ENCODE assay signal across 8 cellular contexts in the genomic region with DNA sequence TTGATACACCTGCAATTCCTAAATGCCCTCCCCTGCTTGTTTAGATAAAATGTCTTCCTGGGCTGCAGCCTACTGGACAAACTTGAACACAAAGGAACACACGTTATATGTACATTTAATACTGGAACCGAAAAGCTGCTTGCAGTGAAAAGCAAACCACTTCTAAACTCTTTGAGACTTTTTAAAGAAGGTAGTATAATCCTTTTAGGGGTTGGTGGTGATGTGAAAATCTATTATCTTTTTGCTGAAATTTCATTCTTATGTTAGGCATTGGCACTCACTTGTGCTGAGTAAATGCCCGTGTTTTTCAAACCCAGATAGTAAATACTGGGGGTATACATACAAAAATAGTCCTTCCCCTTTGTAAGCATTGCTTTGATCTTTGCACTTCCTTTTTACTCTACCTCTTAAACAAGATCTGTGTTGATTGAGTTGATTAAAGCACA. TPM values are rescaled to one million over a fixed set of nuclear protein-coding genes. Genes with fewer than 3 reads are reported as not detected.
A peak's percentile ranks its signal among the peaks of the same experiment; 100 is the strongest.
DNase-seq lines count a peak whose midpoint lies in the region; ATAC-seq and TF ChIP-seq lines count a peak whose summit lies in the region.

No MANE protein-coding gene starts in this region.

- TF ChIP-seq CTCF in BJ (IDR thresholded peaks at IDR 0.05; ENCODE audit: insufficient read depth, low read depth, low read length) = no peak
- no peak for TF ChIP-seq CTCF in HCT116 (IDR thresholded peaks at IDR 0.05 in 2 of 3, conservative IDR thresholded peaks at IDR 0.05 in 1 of 3; ENCODE audit: borderline replicate concordance in 1 of 3, insufficient read depth in 1 of 3, low read depth in 2 of 3, low read length in 2 of 3)

- H3K9ac ChIP-seq in HCT116 (ENCODE audit: low read length) (no peak overlapping the region), mesenchymal stem cell (ENCODE audit: low read length) (peak overlapping the region; percentile 96)

- TF ChIP-seq POLR2A in HCT116 (IDR thresholded peaks at IDR 0.05; ENCODE audit: borderline replicate concordance, extremely low read depth, insufficient read depth, insufficient read length) = no peak

- no peak overlapping the region for H4K8ac ChIP-seq in mesenchymal stem cell (ENCODE audit: low read length)

- TF ChIP-seq RAD21 in HCT116 (IDR thresholded peaks at IDR 0.05; ENCODE audit: low read depth) = no peak

- RAD21 ChIA-PET in HCT116 (lab: Charles Lee; ENCODE audit: low non-redundant PET in 1 of 2, low total read pairs in 2 of 2, uncharacterized antibody in 2 of 2, unreplicated experiment in 2 of 2) = no interaction called here

- H2BK12ac ChIP-seq in mesenchymal stem cell (ENCODE audit: low read length in 2 of 2) = no peak overlapping the region

- H3K4me2 ChIP-seq in HCT116 (ENCODE audit: low read length) = peak overlapping the region; percentile 78
- H3K4me2 ChIP-seq in mesenchymal stem cell (ENCODE audit: low read length, poor library complexity, severe bottlenecking) = no peak overlapping the region

- H2BK5ac ChIP-seq in mesenchymal stem cell (ENCODE audit: low read depth, low read length, poor library complexity, severe bottlenecking) = no peak overlapping the region

- H3K9me3 Mint-ChIP-seq in activated T-helper 17 cell treated with anti-CD3 and anti-CD28 coated beads, Interleukin-2, amount 50 U/mL, for 72 hours = no peaks in the 10 kb centered on the region

- H3K4me3 Mint-ChIP-seq in activated T-helper 17 cell treated with anti-CD3 and anti-CD28 coated beads, Interleukin-2, amount 50 U/mL, for 72 hours = peak overlapping the region; percentile 90

- no peaks in the 10 kb centered on the region for H4K20me1 ChIP-seq in HCT116 (ENCODE audit: insufficient read depth)

- H3K9me3 ChIP-seq in HCT116 (ENCODE audit: control insufficient read depth in 1 of 2, insufficient read depth in 1 of 2, low read depth in 1 of 2, low read length in 2 of 2) (peaks cover 0 to 3% of the 10 kb centered on the region in 2 experiments; a peak in 1 of 4 replicates), mesenchymal stem cell (ENCODE audit: control insufficient read depth, low read length) (no peaks in the 10 kb centered on the region)

- H3K18ac ChIP-seq in mesenchymal stem cell (ENCODE audit: low read depth in 1 of 2, low read length in 2 of 2) = no peak overlapping the region

- no TSS peak for BruUV-seq in HCT116 (replicated peaks; lab: Mats Ljungman, UMichigan)

- CTCF ChIA-PET in BJ (lab: Yijun Ruan, JAX) (no interaction called here), HCT116 (lab: Charles Lee) (no interaction called here)

- H3K23ac ChIP-seq in mesenchymal stem cell (ENCODE audit: low read length in 2 of 2) = no peak overlapping the region

- H2BK120ac ChIP-seq in mesenchymal stem cell (ENCODE audit: low read depth, low read length) = no peak overlapping the region

- H3K27ac ChIP-seq in HCT116 (ENCODE audit: low read depth, low read length) (no peak overlapping the region), mesenchymal stem cell (ENCODE audit: low read length, poor library complexity, severe bottlenecking) (no peak overlapping the region)

- peaks cover 54% of the 10 kb centered on the region for H3K36me3 Mint-ChIP-seq in activated T-helper 17 cell treated with anti-CD3 and anti-CD28 coated beads, Interleukin-2, amount 50 U/mL, for 72 hours (ENCODE audit: low read depth)

- WGBS in mesenchymal stem cell = 77% methylated on average over 3 of the region's 3 CpGs

- no peak overlapping the region for H3K4ac ChIP-seq in mesenchymal stem cell (ENCODE audit: low read depth in 1 of 2, low read length in 2 of 2)

- H3K4me1 ChIP-seq in HCT116 (ENCODE audit: control insufficient read depth in 1 of 2, insufficient read depth in 2 of 2, low read length in 2 of 2) (peaks cover 15 to 26% of the 10 kb centered on the region in 2 experiments), mesenchymal stem cell (ENCODE audit: control insufficient read depth, insufficient read depth, low read depth, low read length) (peaks cover 3% of the 10 kb centered on the region)

- H3K4me3 ChIP-seq in BJ (ENCODE audit: low read depth, low read length) (0 out of 2 replicates have a peak overlapping the region, but pooled peaks have one; percentile 2), HCT116 (replicated peaks in 1 of 2; ENCODE audit: low read depth in 1 of 2, low read length in 2 of 2) (no peak overlapping the region), mesenchymal stem cell (ENCODE audit: insufficient read depth in 1 of 2, low read depth in 1 of 2, low read length in 2 of 2) (peak overlapping the region in 1 of 2 experiments; percentile 93)

- intact Hi-C loops in HCT116 (cut with micrococcal nuclease) (no loop called here), head of caudate nucleus (cut with DNase I) (loop anchor here (5.0 to 10.0 kb wide), 2 partner anchors 111 to 324 kb away; a partner anchor contains a TSS)

- no peaks in the 10 kb centered on the region for H3K9me2 ChIP-seq in HCT116 (ENCODE audit: insufficient read depth)

- no peak overlapping the region for H4K91ac ChIP-seq in mesenchymal stem cell (ENCODE audit: low read length)

- no peaks in the 10 kb centered on the region for H3K36me3 ChIP-seq in BJ (ENCODE audit: control insufficient read depth, insufficient read depth, low read length)
- H3K36me3 ChIP-seq in HCT116 (ENCODE audit: control insufficient read depth in 1 of 2, insufficient read depth in 2 of 2, low read length in 2 of 2) = no peaks in the 10 kb centered on the region
- no peaks in the 10 kb centered on the region for H3K36me3 ChIP-seq in mesenchymal stem cell (ENCODE audit: control insufficient read depth in 1 of 2, insufficient read depth in 2 of 2, low read depth in 1 of 2, low read length in 2 of 2)

- POLR2A ChIA-PET in BJ (lab: Charles Lee) = no interaction called here
- POLR2A ChIA-PET in HCT116 (lab: Charles Lee) = no interaction called here

- no peak for ATAC-seq in HCT116
- no peak for ATAC-seq in activated T-helper 17 cell treated with anti-CD3 and anti-CD28 coated beads, Interleukin-2, amount 50 U/mL, for 72 hours (replicated peaks)

- peak overlapping the region; percentile 80 for H3K27ac Mint-ChIP-seq in activated T-helper 17 cell treated with anti-CD3 and anti-CD28 coated beads, Interleukin-2, amount 50 U/mL, for 72 hours

- no peak overlapping the region for H3K14ac ChIP-seq in mesenchymal stem cell (ENCODE audit: low read length in 2 of 2)

- peaks cover 26% of the 10 kb centered on the region for H3K4me1 Mint-ChIP-seq in activated T-helper 17 cell treated with anti-CD3 and anti-CD28 coated beads, Interleukin-2, amount 50 U/mL, for 72 hours

- peaks cover 58% of the 10 kb centered on the region for H3K79me2 ChIP-seq in HCT116 (ENCODE audit: insufficient read depth, low read length)

- H2BK15ac ChIP-seq in mesenchymal stem cell (ENCODE audit: low read depth, poor library complexity, severe bottlenecking) = no peak overlapping the region

- no peaks in the 10 kb centered on the region for H3K27me3 Mint-ChIP-seq in activated T-helper 17 cell treated with anti-CD3 and anti-CD28 coated beads, Interleukin-2, amount 50 U/mL, for 72 hours

- H2AFZ ChIP-seq in HCT116 (ENCODE audit: low read depth, low read length, poor library complexity, severe bottlenecking) = no peak overlapping the region
- H2AFZ ChIP-seq in mesenchymal stem cell (ENCODE audit: low read depth, low read length) = no peak overlapping the region

- DNase-seq in BJ (ENCODE audit: low read depth) (no peak), HCT116 (ENCODE audit: low read depth, low spot score) (no peak), mesenchymal stem cell (no peak), NCI-H1048 (lab: John Stamatoyannopoulos, UW) (no peak), inferior parietal cortex (ENCODE audit: extremely low spot score) (no peak), NCI-H524 treated with DMSO at 0.1 percent for 48 hours (lab: John Stamatoyannopoulos, UW) (no peak), head of caudate nucleus (no peak)

- no peak overlapping the region for H2AK5ac ChIP-seq in mesenchymal stem cell (ENCODE audit: low read length, severe bottlenecking)

- H3K79me1 ChIP-seq in mesenchymal stem cell (replicated peaks; ENCODE audit: low read length, poor library complexity, severe bottlenecking) = peaks cover 4% of the 10 kb centered on the region

- H3K27me3 ChIP-seq in BJ (ENCODE audit: control insufficient read depth, insufficient read depth, low read length) = no peaks in the 10 kb centered on the region
- no peaks in the 10 kb centered on the region for H3K27me3 ChIP-seq in HCT116 (ENCODE audit: insufficient read depth, low read length)
- H3K27me3 ChIP-seq in mesenchymal stem cell (ENCODE audit: control insufficient read depth in 1 of 2, insufficient read depth in 1 of 2, low read length in 2 of 2) = no peaks in the 10 kb centered on the region

TF ChIP-seq in HCT116, 20 proteins besides CTCF, POLR2A, EP300 and RAD21 (continues in another document):
- TF ChIP-seq CBX3 (IDR thresholded peaks at IDR 0.05; ENCODE audit: low read depth) (no peak), ELF1 (IDR thresholded peaks at IDR 0.05; ENCODE audit: borderline replicate concordance, low read depth) (no peak), TCF7L2 (IDR thresholded peaks at IDR 0.05; ENCODE audit: borderline replicate concordance, extremely low read depth, insufficient read depth, insufficient read length) (no peak), EZH2phosphoT487 (IDR thresholded peaks at IDR 0.05; ENCODE audit: borderline replicate concordance) (no peak), ZNF274 (IDR thresholded peaks at IDR 0.05; ENCODE audit: low read depth, low read length) (no peak), POLR2AphosphoS5 (IDR thresholded peaks at IDR 0.05; ENCODE audit: low read depth, low read length) (no peak), FOSL1 (IDR thresholded peaks at IDR 0.05; ENCODE audit: low read depth) (no peak), ZFX (IDR thresholded peaks at IDR 0.05) (no peak), YY1 (IDR thresholded peaks at IDR 0.05; ENCODE audit: extremely low read depth, insufficient replicate concordance, low read depth, low read length) (no peak), JUND (IDR thresholded peaks at IDR 0.05) (no peak), SP1 (IDR thresholded peaks at IDR 0.05; ENCODE audit: low read depth) (no peak)
- TF ChIP-seq, protein P1, sequence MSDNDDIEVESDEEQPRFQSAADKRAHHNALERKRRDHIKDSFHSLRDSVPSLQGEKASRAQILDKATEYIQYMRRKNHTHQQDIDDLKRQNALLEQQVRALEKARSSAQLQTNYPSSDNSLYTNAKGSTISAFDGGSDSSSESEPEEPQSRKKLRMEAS (IDR thresholded peaks at IDR 0.05) = no peak
- TF ChIP-seq, protein P2, sequence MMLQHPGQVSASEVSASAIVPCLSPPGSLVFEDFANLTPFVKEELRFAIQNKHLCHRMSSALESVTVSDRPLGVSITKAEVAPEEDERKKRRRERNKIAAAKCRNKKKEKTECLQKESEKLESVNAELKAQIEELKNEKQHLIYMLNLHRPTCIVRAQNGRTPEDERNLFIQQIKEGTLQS (IDR thresholded peaks at IDR 0.05) = no peak

RNA-seq across cellular contexts. Expression of a gene that starts 2.2 kb away (rescaled TPM):
- 14.9 and 16.6 TPM in 2 replicates for polyA plus RNA-seq in BJ (2011; rRNA removed)
- 23.4 and 28.3 TPM in 2 replicates for polyA minus RNA-seq in BJ (2011; rRNA and poly(A)+ RNA removed)
- total RNA-seq in HCT116 (2021; ENCODE audit: unreplicated experiment) = 29.4 TPM
- 16.2 and 19.8 TPM in 2 replicates for polyA plus RNA-seq in HCT116 (2012)
- 100 to 1,000 TPM; 103 to 110 TPM for total RNA-seq in activated T-helper 17 cell treated with anti-CD3 and anti-CD28 coated beads, Interleukin-2, amount 50 U/mL, for 72 hours
- 15.1 TPM for polyA plus RNA-seq in mesenchymal stem cell (2013, experiment 1 of 2)
- 15.8 TPM for polyA plus RNA-seq in mesenchymal stem cell (2013, experiment 2 of 2)
